Comparison of ENCODE assay signal across 25 cellular contexts in the genomic region with DNA sequence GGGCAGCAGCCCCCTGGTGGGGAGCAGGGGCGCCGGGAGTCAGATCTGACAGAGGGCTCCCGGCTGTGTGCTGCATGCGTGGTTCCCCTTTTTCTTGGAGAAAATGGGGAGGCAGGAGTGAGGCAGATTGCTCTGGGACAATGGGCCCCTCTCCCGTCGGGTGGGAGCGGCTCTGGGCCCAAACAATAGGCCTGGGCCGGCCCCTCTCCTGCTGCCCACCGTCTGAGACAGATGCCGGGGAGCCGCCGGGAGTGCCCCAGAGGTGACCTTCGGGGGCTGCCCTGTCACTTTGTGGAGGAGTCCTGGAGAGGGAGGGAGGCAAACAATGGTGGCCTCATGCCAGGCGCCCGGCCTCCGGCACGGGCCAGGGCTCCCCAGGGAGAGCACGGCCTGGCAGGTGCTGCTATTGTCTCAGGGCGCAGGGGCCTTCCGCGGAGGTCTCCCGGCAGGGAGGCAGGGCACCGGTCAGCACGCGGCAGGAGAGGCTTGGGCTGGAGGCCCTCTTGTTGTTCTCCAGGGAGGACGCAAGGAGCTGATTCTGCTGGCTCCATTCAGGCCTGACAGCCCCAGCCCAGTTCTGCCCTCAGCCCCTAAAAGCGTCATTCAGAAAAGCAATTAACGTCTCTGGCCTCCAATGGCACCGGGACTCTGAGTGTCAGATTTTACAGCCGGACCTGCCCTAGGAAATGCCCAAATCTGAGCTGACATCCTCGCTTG. TPM values are rescaled to one million over a fixed set of nuclear protein-coding genes. Genes with fewer than 3 reads are reported as not detected.
A peak's percentile ranks its signal among the peaks of the same experiment; 100 is the strongest.
DNase-seq lines count a peak whose midpoint lies in the region; ATAC-seq and TF ChIP-seq lines count a peak whose summit lies in the region.
"Had no signal": no experiment of that assay in that cellular context is flagged by ENCODE, and none has a peak within 500 bp of the region (broad histone marks: within the 10 kb centered on the region; RNA-seq: fewer than 3 reads in every experiment).

No MANE protein-coding gene starts in this region.

- H3K36me3 ChIP-seq in GM23338 (ENCODE audit: insufficient read depth) = no peaks in the 10 kb centered on the region
- no peaks in the 10 kb centered on the region for H3K36me3 ChIP-seq in Karpas-422 (ENCODE audit: insufficient read depth, low read length)
- H3K36me3 ChIP-seq: prostate gland, transverse colon had no signal

- H3F3A ChIP-seq in GM23338 (replicated peaks; ENCODE audit: low read depth) = no peaks in the 10 kb centered on the region

- peak overlapping the region; percentile 90; the same call in 1 of the 2 replicates for H2AFZ ChIP-seq in GM23338
- no peak overlapping the region for H2AFZ ChIP-seq in Karpas-422 (ENCODE audit: low read length)

- no peak overlapping the region for H3K9ac ChIP-seq in Karpas-422 (ENCODE audit: low read length)

- 0 out of 4 replicates have a peak, but pooled peaks have one; percentile 2 to 11 for TF ChIP-seq CTCF in GM23338 (conservative IDR thresholded peaks at IDR 0.05; ENCODE audit: low read depth in 2 of 2)
- TF ChIP-seq CTCF in nephron progenitor cell (IDR thresholded peaks at IDR 0.05) = no peak

- no peak overlapping the region for H3K4me3 Mint-ChIP-seq in GM23338
- H3K4me3 Mint-ChIP-seq in nephron progenitor cell = no peak overlapping the region
- H3K4me3 Mint-ChIP-seq: activated naive CD8-positive, alpha-beta T cell treated with anti-CD3 and anti-CD28 coated beads, Interleukin-2, amount 50 U/mL, for 24 hours; activated T-helper 17 cell treated with anti-CD3 and anti-CD28 coated beads, Interleukin-2, amount 50 U/mL, for 72 hours; CD4-positive, alpha-beta T cell; naive B cell; stimulated activated naive CD8-positive, alpha-beta T cell treated with anti-CD3 and anti-CD28 coated beads, Interleukin-15, Interleukin-2, amounts not matched to agents 100 ng/mL and 50 ng/mL, for 24 hours had no signal

- H3K4me1 Mint-ChIP-seq in GM23338 (peaks cover 3% of the 10 kb centered on the region), nephron progenitor cell (peaks cover 67% of the 10 kb centered on the region)
- H3K4me1 Mint-ChIP-seq: activated T-helper 17 cell treated with anti-CD3 and anti-CD28 coated beads, Interleukin-2, amount 50 U/mL, for 72 hours had no signal

- H3K9me2 ChIP-seq in GM23338 (ENCODE audit: insufficient read depth) = peaks cover 5% of the 10 kb centered on the region; the same call in 1 of the 2 replicates
- no peaks in the 10 kb centered on the region for H3K9me2 ChIP-seq in Karpas-422 (replicated peaks; ENCODE audit: insufficient read depth, low read length)

- intact Hi-C loops in Right ventricle myocardium superior (cut with DNase I) = no loop called here

- H3K4me2 ChIP-seq in GM23338 = no peak overlapping the region
- no peak overlapping the region for H3K4me2 ChIP-seq in Karpas-422 (ENCODE audit: low read depth, low read length, poor library complexity, severe bottlenecking)
- H3K4me2 ChIP-seq: smooth muscle cell had no signal

- ATAC-seq in GM23338 (peak; percentile 83), Right ventricle myocardium superior (ENCODE audit: poor library complexity) (peak; percentile 34)
- ATAC-seq: activated naive CD8-positive, alpha-beta T cell treated with anti-CD3 and anti-CD28 coated beads, Interleukin-2, amount 50 U/mL, for 24 hours; activated T-helper 17 cell treated with anti-CD3 and anti-CD28 coated beads, Interleukin-2, amount 50 U/mL, for 72 hours had no signal

- DNase-seq in GM23338 (ENCODE audit: low spot score) (peak; percentile 21), NCI-H69 (lab: John Stamatoyannopoulos, UW) (peak; percentile 19), Right ventricle myocardium superior (peak; percentile 63), nephron progenitor cell (peak; percentile 36), substantia nigra (lab: John Stamatoyannopoulos, UW) (no peak), Karpas-422 (no peak), cortex of kidney (lab: John Stamatoyannopoulos, UW) (no peak), NCI-H2029 treated with DMSO at 0.1 percent for 48 hours (lab: John Stamatoyannopoulos, UW) (no peak)
- DNase-seq: activated naive CD8-positive, alpha-beta T cell treated with anti-CD3 and anti-CD28 coated beads, Interleukin-2, amount 50 U/mL, for 24 hours; DMS79; GOT3; hippocampal formation; mesenchymal stem cell; naive B cell; NCI-H2171 treated with DMSO at 0.1 percent for 48 hours; NCI-H526 treated with DMSO at 0.1 percent for 48 hours; stimulated activated CD4-positive, alpha-beta T cell treated with anti-CD3 and anti-CD28 coated beads, Interleukin-4, amount 100 ng/mL, for 1 hour; transverse colon had no signal

- H3K27me3 ChIP-seq in GM23338 (ENCODE audit: insufficient read depth) (no peaks in the 10 kb centered on the region), Karpas-422 (ENCODE audit: low read length) (no peaks in the 10 kb centered on the region)
- H3K27me3 ChIP-seq: transverse colon had no signal

- no peaks in the 10 kb centered on the region for H3K9me3 Mint-ChIP-seq in GM23338
- H3K9me3 Mint-ChIP-seq in nephron progenitor cell = no peaks in the 10 kb centered on the region
- H3K9me3 Mint-ChIP-seq: activated naive CD8-positive, alpha-beta T cell treated with anti-CD3 and anti-CD28 coated beads, Interleukin-2, amount 50 U/mL, for 24 hours; activated T-helper 17 cell treated with anti-CD3 and anti-CD28 coated beads, Interleukin-2, amount 50 U/mL, for 72 hours; CD4-positive, alpha-beta T cell; stimulated activated naive CD8-positive, alpha-beta T cell treated with anti-CD3 and anti-CD28 coated beads, Interleukin-15, Interleukin-2, amounts not matched to agents 100 ng/mL and 50 ng/mL, for 24 hours had no signal

- no peak overlapping the region for H3K27ac ChIP-seq in GM23338 (ENCODE audit: low read depth)
- H3K27ac ChIP-seq in substantia nigra (ENCODE audit: low read depth, low read length, poor library complexity, severe bottlenecking) = no peak overlapping the region
- no peak overlapping the region for H3K27ac ChIP-seq in Karpas-422 (ENCODE audit: low read length)
- H3K27ac ChIP-seq: coronary artery, prostate gland, transverse colon had no signal

- H3K4me3 ChIP-seq in GM23338 = no peak overlapping the region
- H3K4me3 ChIP-seq in Karpas-422 (ENCODE audit: low read length) = no peak overlapping the region
- H3K4me3 ChIP-seq: coronary artery, prostate gland, smooth muscle cell, transverse colon had no signal

- peaks cover 10% of the 10 kb centered on the region for H3K27me3 Mint-ChIP-seq in GM23338 (ENCODE audit: insufficient read depth, low read depth, poor library complexity)
- H3K27me3 Mint-ChIP-seq in nephron progenitor cell (ENCODE audit: low read depth, poor library complexity) = peaks cover 18% of the 10 kb centered on the region
- H3K27me3 Mint-ChIP-seq: CD4-positive, alpha-beta T cell had no signal

- no peaks in the 10 kb centered on the region for H3K9me3 ChIP-seq in Karpas-422 (ENCODE audit: low read length)
- H3K9me3 ChIP-seq: prostate gland, transverse colon had no signal

- H4K20me1 ChIP-seq in GM23338 (replicated peaks; ENCODE audit: insufficient read depth) = no peaks in the 10 kb centered on the region
- no peaks in the 10 kb centered on the region for H4K20me1 ChIP-seq in Karpas-422 (ENCODE audit: insufficient read depth, low read depth, low read length)

- H3K79me2 ChIP-seq in GM23338 (replicated peaks; ENCODE audit: insufficient read depth) (no peaks in the 10 kb centered on the region), Karpas-422 (ENCODE audit: low read length) (no peaks in the 10 kb centered on the region)

- H3K36me3 Mint-ChIP-seq in GM23338 (ENCODE audit: low read depth) (no peaks in the 10 kb centered on the region; the same call in 2 of the 3 replicates), nephron progenitor cell (ENCODE audit: low read depth) (no peaks in the 10 kb centered on the region)
- H3K36me3 Mint-ChIP-seq: naive B cell had no signal

- H3K27ac Mint-ChIP-seq in GM23338 (no peak overlapping the region), nephron progenitor cell (peak overlapping the region; percentile 53)
- H3K27ac Mint-ChIP-seq: activated naive CD8-positive, alpha-beta T cell treated with anti-CD3 and anti-CD28 coated beads, Interleukin-2, amount 50 U/mL, for 24 hours; activated T-helper 17 cell treated with anti-CD3 and anti-CD28 coated beads, Interleukin-2, amount 50 U/mL, for 72 hours; CD4-positive, alpha-beta T cell; stimulated activated naive CD8-positive, alpha-beta T cell treated with anti-CD3 and anti-CD28 coated beads, Interleukin-15, Interleukin-2, amounts not matched to agents 100 ng/mL and 50 ng/mL, for 24 hours had no signal

- H3K4me1 ChIP-seq in GM23338 (ENCODE audit: insufficient read depth) (no peaks in the 10 kb centered on the region), Karpas-422 (ENCODE audit: low read length) (no peaks in the 10 kb centered on the region)
- H3K4me1 ChIP-seq: prostate gland, transverse colon had no signal

TF ChIP-seq in GM23338, 12 proteins besides CTCF, POLR2A, EP300 and RAD21 (continues in another document):
- TF ChIP-seq EZH2 (IDR thresholded peaks at IDR 0.05; ENCODE audit: low read depth, unreplicated experiment) (no peak), NANOG (IDR thresholded peaks at IDR 0.05; ENCODE audit: borderline replicate concordance) (no peak), STAT1 (IDR thresholded peaks at IDR 0.05; ENCODE audit: unreplicated experiment) (no peak), JUNB (IDR thresholded peaks at IDR 0.05; ENCODE audit: unreplicated experiment) (no peak), ETS1 (IDR thresholded peaks at IDR 0.05) (no peak), POLR2AphosphoS5 (IDR thresholded peaks at IDR 0.05; ENCODE audit: low read depth) (no peak)

RNA-seq across cellular contexts. Expression of gene SMIM38, which starts 44.8 kb away (rescaled TPM):
- 0.38 TPM in 1 of 2 replicates, not detected in the other for total RNA-seq in GM23338 (2014; rRNA removed; shearing (Covaris generic))
- not detected in 2 replicates for polyA plus RNA-seq in GM23338 (2016; fragmentation: Nextera tagmentation; extraction: Ambion mirVana)
- not detected for total RNA-seq in Right ventricle myocardium superior
- 0.47 TPM in 1 of 2 replicates, not detected in the other for total RNA-seq in Karpas-422 (2014; rRNA removed; shearing (Covaris generic); ENCODE audit: low replicate concordance)
- polyA plus RNA-seq: keratinocyte, smooth muscle cell had no signal

Comparison
In these comparisons a context has a peak if more than half of its experiments do, and no peak if none do; other contexts are left out.
1. DNase-seq: peak in GM23338 (single experiment), NCI-H69 (single experiment), Right ventricle myocardium superior (single experiment) and nephron progenitor cell (single experiment); none in substantia nigra (0 of 49), Karpas-422 (single experiment), cortex of kidney (single experiment) and NCI-H2029 treated with DMSO at 0.1 percent for 48 hours (single experiment).